Comparison of ENCODE assay signal across 8 cellular contexts in the genomic region with DNA sequence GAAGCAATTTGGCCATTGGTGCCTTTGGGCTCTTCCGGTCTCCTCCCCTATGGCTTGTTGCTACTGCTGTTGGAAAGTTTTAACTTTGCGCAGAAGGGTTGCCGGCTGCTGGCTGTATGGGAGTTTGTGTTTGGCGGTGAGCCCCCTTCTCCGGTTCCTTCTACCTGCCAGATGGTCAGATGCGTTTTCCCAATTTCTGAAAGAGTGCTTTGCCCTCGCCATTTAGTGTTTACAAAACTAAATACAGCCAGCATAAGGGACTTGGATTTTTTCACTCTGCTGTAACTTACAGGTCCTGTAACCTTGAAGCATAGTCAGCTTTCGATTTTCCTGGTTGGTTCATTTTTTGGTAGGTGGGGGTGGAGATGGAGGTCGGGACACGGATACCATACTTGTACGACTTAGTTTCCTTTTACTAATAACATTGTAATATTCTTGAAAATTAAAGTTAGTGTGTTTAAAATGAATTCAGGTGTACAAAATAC. TPM values are rescaled to one million over a fixed set of nuclear protein-coding genes. Genes with fewer than 3 reads are reported as not detected.
DNase-seq lines count a peak whose midpoint lies in the region; ATAC-seq and TF ChIP-seq lines count a peak whose summit lies in the region.

No MANE protein-coding gene starts in this region.

- peaks cover 28 to 62% (median 51%) of the 10 kb centered on the region in 7 donors for H3K4me1 Mint-ChIP-seq in naive thymus-derived CD4-positive, alpha-beta T cell

- no peaks in the 10 kb centered on the region for H3K36me3 ChIP-seq in BJ (ENCODE audit: control insufficient read depth, insufficient read depth, low read length)
- peaks cover 0 to 4% (median 0%) of the 10 kb centered on the region in 3 experiments for H3K36me3 ChIP-seq in naive thymus-derived CD4-positive, alpha-beta T cell (ENCODE audit: control insufficient read depth in 2 of 3, insufficient read depth in 3 of 3, low read length in 3 of 3)

- H3K27ac ChIP-seq in naive thymus-derived CD4-positive, alpha-beta T cell (ENCODE audit: low read depth, low read length): peak overlapping the region; percentile 96

- peak overlapping the region; percentile 92 to 100 (median 99) for H3K4me3 Mint-ChIP-seq in naive thymus-derived CD4-positive, alpha-beta T cell

- peaks cover 0 to 4% (median 0%) of the 10 kb centered on the region in 5 donors for H3K36me3 Mint-ChIP-seq in naive thymus-derived CD4-positive, alpha-beta T cell

- intact Hi-C loops in naive thymus-derived CD4-positive, alpha-beta T cell (cut with micrococcal nuclease): loop anchor here (1.0 to 5.0 kb wide), 10 partner anchors 19 to 815 kb away; a partner anchor contains a TSS
- intact Hi-C loops in posterior vena cava (cut with DNase I): loop anchor here (2.0 to 5.0 kb wide), 2 partner anchors 19 to 588 kb away; a partner anchor contains a TSS

- peak overlapping the region; percentile 92 for H3K4me3 ChIP-seq in BJ (ENCODE audit: low read depth, low read length)
- H3K4me3 ChIP-seq in epithelial cell of esophagus (ENCODE audit: low read length): peak overlapping the region; percentile 100
- peak overlapping the region; percentile 92 for H3K4me3 ChIP-seq in naive thymus-derived CD4-positive, alpha-beta T cell (ENCODE audit: low read length)

- peak overlapping the region; percentile 97 to 100 (median 100) for H3K27ac Mint-ChIP-seq in naive thymus-derived CD4-positive, alpha-beta T cell

- no peaks in the 10 kb centered on the region for H3K27me3 ChIP-seq in BJ (ENCODE audit: control insufficient read depth, insufficient read depth, low read length)
- H3K27me3 ChIP-seq in naive thymus-derived CD4-positive, alpha-beta T cell (ENCODE audit: control insufficient read depth in 2 of 2, insufficient read depth in 2 of 2, low read length in 2 of 2): no peaks in the 10 kb centered on the region

- peaks cover 16% of the 10 kb centered on the region in 2 donors for H3K4me1 ChIP-seq in naive thymus-derived CD4-positive, alpha-beta T cell (ENCODE audit: control insufficient read depth in 2 of 2, insufficient read depth in 2 of 2, low read length in 2 of 2)

- no peaks in the 10 kb centered on the region for H3K9me3 ChIP-seq in naive thymus-derived CD4-positive, alpha-beta T cell (ENCODE audit: control insufficient read depth in 2 of 3, low read length in 3 of 3)

- TF ChIP-seq CTCF in BJ (IDR thresholded peaks at IDR 0.05; ENCODE audit: insufficient read depth, low read depth, low read length) (no peak), epithelial cell of esophagus (IDR thresholded peaks at IDR 0.05; ENCODE audit: insufficient read depth, low read depth, low read length, missing control alignments) (no peak)

- peak; percentile 20 for ATAC-seq in GM18909 (IDR thresholded peaks at IDR 0.05; ENCODE audit: poor library complexity, unreplicated experiment)
- peak; percentile 17 for ATAC-seq in HG03108 (IDR thresholded peaks at IDR 0.05; ENCODE audit: unreplicated experiment)
- ATAC-seq in naive thymus-derived CD4-positive, alpha-beta T cell: no peak

- peaks cover 0 to 2% (median 0%) of the 10 kb centered on the region in 5 donors for H3K27me3 Mint-ChIP-seq in naive thymus-derived CD4-positive, alpha-beta T cell

- POLR2A ChIA-PET in BJ (lab: Charles Lee): interaction anchor here (0.5 kb wide), 1 partner anchor 12 kb away, joined by 3 read pairs; no protein-coding TSS in a partner anchor
- POLR2A ChIA-PET in naive thymus-derived CD4-positive, alpha-beta T cell (lab: Charles Lee): interaction anchor here (0.6 to 7.8 kb wide), 6 partner anchors 21 to 447 kb away, joined by 3 to 176 read pairs (median 13); a partner anchor contains a TSS

- H3K9me3 Mint-ChIP-seq in naive thymus-derived CD4-positive, alpha-beta T cell: peaks cover 0 to 6% (median 0%) of the 10 kb centered on the region in 11 donors

- DNase-seq in BJ (ENCODE audit: low read depth) (peak; percentile 61), SIG-M5 treated with dmso at 0.1 percent for 504 hours (lab: John Stamatoyannopoulos, UW; ENCODE audit: unreplicated experiment) (peak; percentile 91), epithelial cell of esophagus (ENCODE audit: low read depth) (no peak), posterior vena cava (ENCODE audit: low spot score) (no peak), middle frontal gyrus (ENCODE audit: extremely low spot score, low spot score) (no peak)
- no peak for DNase-seq in naive thymus-derived CD4-positive, alpha-beta T cell

- CTCF ChIA-PET in BJ (lab: Yijun Ruan, JAX): no interaction called here
- CTCF ChIA-PET in naive thymus-derived CD4-positive, alpha-beta T cell (lab: Charles Lee): interaction anchor here (1.1 kb wide), 1 partner anchor 46 kb away, joined by 4 read pairs; a partner anchor contains a TSS

RNA-seq across cellular contexts. Expression of a gene that starts 0.6 kb away (rescaled TPM):
- 1.7 and 4.4 TPM in 2 replicates for polyA plus RNA-seq in BJ (2011; rRNA removed)
- 5.3 and 5.6 TPM in 2 replicates for polyA minus RNA-seq in BJ (2011; rRNA and poly(A)+ RNA removed)
- total RNA-seq in naive thymus-derived CD4-positive, alpha-beta T cell: 10 to 100 TPM; 22.9 to 57.2 (median 30.5) TPM
- polyA plus RNA-seq in naive thymus-derived CD4-positive, alpha-beta T cell: 10 to 100 TPM; 31.9 to 54.9 TPM
- total RNA-seq in posterior vena cava: 10 to 100 TPM; 29.5 to 42.9 TPM

RNA-seq across cellular contexts. Expression of a gene that starts 19.1 kb away (rescaled TPM):
- polyA plus RNA-seq in BJ (2011; rRNA removed): 187 and 398 TPM in 2 replicates
- polyA minus RNA-seq in BJ (2011; rRNA and poly(A)+ RNA removed): 76.0 and 105 TPM in 2 replicates
- total RNA-seq in naive thymus-derived CD4-positive, alpha-beta T cell: 100 to 1,000 TPM; 330 to 737 (median 528) TPM
- 100 to 1,000 TPM; 130 to 145 TPM for polyA plus RNA-seq in naive thymus-derived CD4-positive, alpha-beta T cell
- 100 to 1,000 TPM; 190 to 201 TPM for total RNA-seq in posterior vena cava

RNA-seq across cellular contexts. Expression of a gene that starts 45.7 kb away (rescaled TPM):
- 85.5 and 157 TPM in 2 replicates for polyA plus RNA-seq in BJ (2011; rRNA removed)
- 80.1 and 81.5 TPM in 2 replicates for polyA minus RNA-seq in BJ (2011; rRNA and poly(A)+ RNA removed)
- 100 to 1,000 TPM; 127 to 276 (median 137) TPM for total RNA-seq in naive thymus-derived CD4-positive, alpha-beta T cell
- polyA plus RNA-seq in naive thymus-derived CD4-positive, alpha-beta T cell: 100 to 1,000 TPM; 103 to 116 TPM
- total RNA-seq in posterior vena cava: 100 to 1,000 TPM; 106 to 131 TPM

RNA-seq across cellular contexts. Expression of a gene that starts 46.2 kb away (rescaled TPM):
- 22.0 and 57.2 TPM in 2 replicates for polyA plus RNA-seq in BJ (2011; rRNA removed)
- polyA minus RNA-seq in BJ (2011; rRNA and poly(A)+ RNA removed): 4.5 and 7.3 TPM in 2 replicates
- 100 to 1,000 TPM in 1 of 5 experiments, 10 to 100 TPM in 4; 46.3 to 127 (median 52.2) TPM for total RNA-seq in naive thymus-derived CD4-positive, alpha-beta T cell
- 100 to 1,000 TPM; 134 to 137 TPM for polyA plus RNA-seq in naive thymus-derived CD4-positive, alpha-beta T cell
- total RNA-seq in posterior vena cava: 10 to 100 TPM; 54.5 to 60.5 TPM

Comparison
In these comparisons a context has a peak if more than half of its experiments do, and no peak if none do; other contexts are left out.
1. DNase-seq: peak in BJ (single experiment) and SIG-M5 treated with dmso at 0.1 percent for 504 hours (single experiment); none in epithelial cell of esophagus (single experiment), naive thymus-derived CD4-positive, alpha-beta T cell (0 of 9), posterior vena cava (single experiment) and middle frontal gyrus (single experiment).
2. Peak in every context shown above with its lines, with median percentiles within 50 percentile points of each other: H3K4me3 ChIP-seq.